Comparison of ENCODE assay signal across 21 cellular contexts in genomic region chr5:81760521-81760920, GRCh38.
"Had no signal": no experiment of that assay in that cellular context is flagged by ENCODE, and none has a peak within 500 bp of the region (broad histone marks: within the 10 kb centered on the region; RNA-seq: fewer than 3 reads in every experiment).

No MANE protein-coding gene starts in this region.

- H3K36me3 ChIP-seq: cardiac muscle cell, prostate gland, right atrium auricular region, stomach, WERI-Rb-1 had no signal

- H3K9me3 ChIP-seq: prostate gland, right atrium auricular region, stomach had no signal

- H3K27me3 Mint-ChIP-seq: activated CD4-positive, alpha-beta memory T cell treated with anti-CD3 and anti-CD28 coated beads for 36 hours; type B pancreatic cell had no signal

- H3K27me3 ChIP-seq: cardiac muscle cell, dorsolateral prefrontal cortex, foreskin keratinocyte, right atrium auricular region, stomach had no signal

- ATAC-seq: foreskin keratinocyte, left lobe of liver had no signal

- H3K4me3 ChIP-seq: cardiac muscle cell, prostate gland, right atrium auricular region, skin epidermis, stomach had no signal

- H3K4me3 Mint-ChIP-seq: activated CD4-positive, alpha-beta memory T cell treated with anti-CD3 and anti-CD28 coated beads for 36 hours; activated naive CD8-positive, alpha-beta T cell treated with anti-CD3 and anti-CD28 coated beads, Interleukin-2, amount 10 ng/mL, durations not matched to agents 7 days and 5 days; neural crest cell; type B pancreatic cell had no signal

- H3K27ac Mint-ChIP-seq: activated CD4-positive, alpha-beta memory T cell treated with anti-CD3 and anti-CD28 coated beads for 36 hours; activated naive CD8-positive, alpha-beta T cell treated with anti-CD3 and anti-CD28 coated beads, Interleukin-2, amount 10 ng/mL, durations not matched to agents 7 days and 5 days; type B pancreatic cell had no signal

- DNase-seq: activated CD4-positive, alpha-beta memory T cell treated with anti-CD3 and anti-CD28 coated beads for 36 hours; activated naive CD8-positive, alpha-beta T cell treated with anti-CD3 and anti-CD28 coated beads, Interleukin-2, amount 10 ng/mL, durations not matched to agents 7 days and 5 days; amygdala; dorsolateral prefrontal cortex; foreskin keratinocyte; glutamatergic neuron; hippocampal formation; islet precursor cell; stimulated activated CD4-positive, alpha-beta T cell treated with anti-CD3 and anti-CD28 coated beads, Interleukin-15, amount 100 ng/mL, for 24 hours; stimulated activated CD4-positive, alpha-beta T cell treated with anti-CD3 and anti-CD28 coated beads, Interleukin-2, amount 100 ng/mL, for 48 hours; stomach; T-helper 2 cell; WERI-Rb-1 had no signal

- H3K36me3 Mint-ChIP-seq: activated CD4-positive, alpha-beta memory T cell treated with anti-CD3 and anti-CD28 coated beads for 36 hours had no signal

- H3K27ac ChIP-seq: cardiac muscle cell, epithelial cell of prostate, foreskin keratinocyte, prostate gland, right atrium auricular region, skin epidermis, stomach, WERI-Rb-1 had no signal

- H3K9me3 Mint-ChIP-seq: activated CD4-positive, alpha-beta memory T cell treated with anti-CD3 and anti-CD28 coated beads for 36 hours; activated naive CD8-positive, alpha-beta T cell treated with anti-CD3 and anti-CD28 coated beads, Interleukin-2, amount 10 ng/mL, durations not matched to agents 7 days and 5 days; neural crest cell; type B pancreatic cell had no signal
